1 cellular context compared by ENCODE assay signal in genomic region chr20:1474325-1474724, GRCh38.
TF ChIP-seq lines count a peak whose summit lies in the region.

No MANE protein-coding gene starts in this region.

TF ChIP-seq in HepG2, 621 proteins besides CTCF, POLR2A, EP300 and RAD21:
- TF ChIP-seq NFE2L1 (CRISPR knock-in tag; IDR thresholded peaks at IDR 0.05; ENCODE audit: borderline replicate concordance), result no peak
- no peak for TF ChIP-seq FIP1L1 (IDR thresholded peaks at IDR 0.05; ENCODE audit: borderline replicate concordance, insufficient read depth, low read depth, low read length)
- peak; percentile 59; the same call in 1 of the 2 replicates for TF ChIP-seq ZKSCAN1 (IDR thresholded peaks at IDR 0.05; ENCODE audit: low read length)
- TF ChIP-seq MED13 (CRISPR knock-in tag; IDR thresholded peaks at IDR 0.05), result no peak
